In the genomic region with DNA sequence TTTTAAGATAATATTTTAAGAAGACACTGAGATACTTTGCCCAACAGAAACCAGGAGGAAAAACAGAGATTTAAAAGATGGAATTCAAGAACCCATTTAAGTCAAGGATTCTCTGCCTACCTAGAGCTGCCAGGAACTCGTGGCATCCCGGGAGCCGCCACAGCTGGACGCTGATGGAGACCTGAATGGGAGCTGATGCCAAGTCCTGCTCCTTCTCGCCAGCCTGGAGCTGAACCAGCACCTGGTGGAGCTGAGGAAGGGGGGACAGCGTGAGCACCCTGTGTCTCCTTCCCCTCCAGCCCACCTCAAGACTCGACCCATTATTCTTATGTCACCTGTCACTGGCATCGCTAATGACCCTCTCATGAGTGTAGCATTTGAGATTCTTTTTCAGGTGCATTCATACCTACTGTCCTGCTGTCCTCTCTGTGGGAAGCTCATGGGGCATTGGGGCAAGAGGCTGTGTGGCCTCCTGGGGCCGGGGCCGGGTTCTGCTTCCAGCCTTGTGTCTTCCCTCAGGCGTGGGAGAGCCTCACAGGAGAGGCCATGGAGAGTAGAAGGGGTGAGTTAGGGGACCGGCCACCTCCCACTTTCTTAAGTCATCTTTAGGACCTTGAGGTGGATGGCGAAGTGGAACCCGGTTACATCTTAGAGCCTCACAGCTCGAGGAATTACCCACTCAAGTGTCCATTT, we compare ENCODE assay signal across 19 cellular contexts.
DNase-seq lines count a peak whose midpoint lies in the region; ATAC-seq, FAIRE-seq and TF ChIP-seq lines count a peak whose summit lies in the region.
"Had no signal": no experiment of that assay in that cellular context is flagged by ENCODE, and none has a peak within 500 bp of the region (broad histone marks: within the 10 kb centered on the region; RNA-seq: fewer than 3 reads in every experiment).

No MANE protein-coding gene starts in this region.

- H3K27ac ChIP-seq in right lobe of liver: peak overlapping the region in 1 of 3 donors; percentile 88
- H3K27ac ChIP-seq in HepG2 (ENCODE audit: extremely low read length, insufficient read depth, low read length): no peak overlapping the region
- peak overlapping the region in 2 of 5 donors; percentile 55 to 69 for H3K27ac ChIP-seq in stomach
- H3K27ac ChIP-seq: epithelial cell of prostate, neutrophil had no signal

- in situ Hi-C loops in HepG2 (cut with HindIII; ENCODE audit: extremely low pct_ligation_motif_present, low pct_unique_long_range_greater_than_20kb): no loop called here

- no peak for TF ChIP-seq RAD21 in HepG2 (CRISPR knock-in tag; IDR thresholded peaks at IDR 0.05)

- DNase-seq in right lobe of liver: peak in 2 of 3 donors; percentile 35 to 46
- no peak for DNase-seq in HepG2 (ENCODE audit: low spot score)
- DNase-seq in islet precursor cell: peak; percentile 16
- DNase-seq in stomach: peak; percentile 14
- DNase-seq in AG20443 (ENCODE audit: low spot score): no peak
- DNase-seq in NCI-H2227 treated with DMSO at 0.1 percent for 48 hours (lab: John Stamatoyannopoulos, UW): no peak
- no peak for DNase-seq in HT-29 (ENCODE audit: low spot score)
- DNase-seq: activated CD4-positive, alpha-beta T cell treated with anti-CD3 and anti-CD28 coated beads, Interleukin-2, amount 10 ng/mL, durations not matched to agents 24 days and 14 days; caudate nucleus; CD4-positive, CD25-positive, alpha-beta regulatory T cell; hippocampal formation; MG63; NCI-H1436; NCI-H524 treated with DMSO at 0.1 percent for 48 hours; stimulated activated CD4-positive, alpha-beta T cell treated with anti-CD3 and anti-CD28 coated beads, Interleukin-2, amount 100 ng/mL, for 48 hours; stimulated activated naive CD4-positive, alpha-beta T cell had no signal

- no peaks in the 10 kb centered on the region for H3K9me3 ChIP-seq in right lobe of liver
- H3K9me3 ChIP-seq in HepG2 (ENCODE audit: low read length): no peaks in the 10 kb centered on the region
- no peaks in the 10 kb centered on the region for H3K9me3 ChIP-seq in stomach
- H3K9me3 ChIP-seq: MG63, neutrophil, Peyer's patch had no signal

- H3K4me3 ChIP-seq in right lobe of liver (no peak overlapping the region), HepG2 (replicated peaks in 1 of 3; ENCODE audit: insufficient read depth in 1 of 3, low read depth in 2 of 3, low read length in 3 of 3) (no peak overlapping the region), stomach (no peak overlapping the region)
- H3K4me3 ChIP-seq: MG63, Peyer's patch had no signal

- no TSS peak for BruUV-seq in HepG2 (replicated peaks; lab: Mats Ljungman, UMichigan)

- peaks cover 0 to 9% (median 0%) of the 10 kb centered on the region in 4 donors for H3K36me3 ChIP-seq in right lobe of liver
- H3K36me3 ChIP-seq in HepG2 (replicated peaks in 1 of 2; ENCODE audit: control insufficient read depth in 1 of 2, insufficient read depth in 2 of 2, low read length in 2 of 2): peaks cover 3 to 28% of the 10 kb centered on the region in 2 experiments; a peak in 4 of 5 replicates
- peaks cover 8 to 89% (median 69%) of the 10 kb centered on the region in 4 donors for H3K36me3 ChIP-seq in stomach
- H3K36me3 ChIP-seq: MG63, neutrophil had no signal

- H3K4me1 ChIP-seq in right lobe of liver (peaks cover 0 to 10% (median 0%) of the 10 kb centered on the region in 4 donors), HepG2 (ENCODE audit: insufficient read depth, low read length) (peaks cover 8% of the 10 kb centered on the region), stomach (peaks cover 0 to 14% (median 7%) of the 10 kb centered on the region in 4 donors)
- H3K4me1 ChIP-seq: Peyer's patch had no signal

- TF ChIP-seq EP300 in HepG2 (IDR thresholded peaks at IDR 0.05; ENCODE audit: low read depth in 2 of 2, low read length in 2 of 2): no peak
- TF ChIP-seq EP300 in HepG2 (CRISPR knock-in tag; IDR thresholded peaks at IDR 0.05; ENCODE audit: borderline replicate concordance): no peak
- no peak for TF ChIP-seq EP300 in stomach (IDR thresholded peaks at IDR 0.05)

- FAIRE-seq in HepG2 (lab: Jason Lieb, UNC): no peak

- H3K4me2 ChIP-seq in HepG2 (ENCODE audit: low read depth, low read length): no peak overlapping the region

- no peaks in the 10 kb centered on the region for H3K27me3 ChIP-seq in right lobe of liver
- H3K27me3 ChIP-seq in HepG2 (ENCODE audit: control insufficient read depth in 1 of 2, insufficient read depth in 2 of 2, low read length in 2 of 2): no peaks in the 10 kb centered on the region
- no peaks in the 10 kb centered on the region for H3K27me3 ChIP-seq in stomach
- H3K27me3 ChIP-seq: MG63, neutrophil, Peyer's patch had no signal

- intact Hi-C loops in right lobe of liver (cut with DNase I) (no loop called here), HepG2 (cut with micrococcal nuclease; ENCODE audit: unreplicated experiment) (no loop called here), stomach (cut with DNase I; ENCODE audit: low total_unique reads) (no loop called here)

- WGBS in right lobe of liver (ENCODE audit: insufficient coverage, low coverage, low lambda C conversion rate, missing lambda C conversion rate): 94% methylated on average over 5 of the region's 15 CpGs
- WGBS in HepG2 (ENCODE audit: low lambda C conversion rate): 94% methylated on average over 15 of the region's 15 CpGs
- WGBS in stomach, 5 donors: 87 to 94% (median 93%) methylated on average over 15 of the region's 15 CpGs

- ATAC-seq in right lobe of liver (no peak), HepG2 (no peak)

- H3K9ac ChIP-seq in HepG2 (ENCODE audit: insufficient read depth, low read depth, low read length): no peak overlapping the region

- no peak for TF ChIP-seq CTCF in right lobe of liver (IDR thresholded peaks at IDR 0.05)
- TF ChIP-seq CTCF in HepG2 (CRISPR knock-in tag; IDR thresholded peaks at IDR 0.05): no peak
- TF ChIP-seq CTCF in stomach (IDR thresholded peaks at IDR 0.05): no peak

- CTCF ChIA-PET in HepG2 (lab: Yijun Ruan, JAX; ENCODE audit: low intra/inter-chr PET ratio, low total read pairs): no interaction called here

- POLR2A ChIA-PET in HepG2 (lab: Yijun Ruan, JAX): no interaction called here

- H3K79me2 ChIP-seq in HepG2 (ENCODE audit: insufficient read depth, low read length): no peaks in the 10 kb centered on the region

- no peaks in the 10 kb centered on the region for H4K20me1 ChIP-seq in HepG2 (ENCODE audit: insufficient read depth, low read length)

- TF ChIP-seq POLR2A in right lobe of liver (IDR thresholded peaks at IDR 0.05): no peak
- no peak for TF ChIP-seq POLR2A in HepG2 (IDR thresholded peaks at IDR 0.05; ENCODE audit: insufficient read depth in 1 of 2, low read depth in 2 of 2, low read length in 2 of 2)
- no peak for TF ChIP-seq POLR2A in stomach (IDR thresholded peaks at IDR 0.05)

- no peak overlapping the region for H2AFZ ChIP-seq in HepG2 (ENCODE audit: low read length)

TF ChIP-seq in HepG2, 621 proteins besides CTCF, POLR2A, EP300 and RAD21:
- TF ChIP-seq CBX5 (CRISPR knock-in tag; IDR thresholded peaks at IDR 0.05; ENCODE audit: borderline replicate concordance): no peak
- no peak for TF ChIP-seq ZNF224 (CRISPR knock-in tag; IDR thresholded peaks at IDR 0.05)
- TF ChIP-seq JUN (CRISPR knock-in tag; IDR thresholded peaks at IDR 0.05): no peak
- TF ChIP-seq, protein P1, sequence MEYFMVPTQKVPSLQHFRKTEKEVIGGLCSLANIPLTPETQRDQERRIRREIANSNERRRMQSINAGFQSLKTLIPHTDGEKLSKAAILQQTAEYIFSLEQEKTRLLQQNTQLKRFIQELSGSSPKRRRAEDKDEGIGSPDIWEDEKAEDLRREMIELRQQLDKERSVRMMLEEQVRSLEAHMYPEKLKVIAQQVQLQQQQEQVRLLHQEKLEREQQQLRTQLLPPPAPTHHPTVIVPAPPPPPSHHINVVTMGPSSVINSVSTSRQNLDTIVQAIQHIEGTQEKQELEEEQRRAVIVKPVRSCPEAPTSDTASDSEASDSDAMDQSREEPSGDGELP (IDR thresholded peaks at IDR 0.05; ENCODE audit: borderline replicate concordance, low read depth): no peak
- TF ChIP-seq LCORL (IDR thresholded peaks at IDR 0.05): no peak
- no peak for TF ChIP-seq LCORL (CRISPR knock-in tag; IDR thresholded peaks at IDR 0.05)
- TF ChIP-seq FOSL2 (CRISPR knock-in tag; IDR thresholded peaks at IDR 0.05): no peak
- TF ChIP-seq ZNF256 (CRISPR knock-in tag; conservative IDR thresholded peaks at IDR 0.05): no peak
- no peak for TF ChIP-seq ZNF766 (CRISPR knock-in tag; IDR thresholded peaks at IDR 0.05; ENCODE audit: borderline replicate concordance)
- no peak for TF ChIP-seq SALL2 (CRISPR knock-in tag; IDR thresholded peaks at IDR 0.05)
- TF ChIP-seq CENPBD1 (CRISPR knock-in tag; IDR thresholded peaks at IDR 0.05; ENCODE audit: borderline replicate concordance, low read depth): no peak
- no peak for TF ChIP-seq SALL1 (CRISPR knock-in tag; IDR thresholded peaks at IDR 0.05)
- TF ChIP-seq MTA3 (CRISPR knock-in tag; IDR thresholded peaks at IDR 0.05): no peak
- no peak for TF ChIP-seq PHF5A (CRISPR knock-in tag; IDR thresholded peaks at IDR 0.05; ENCODE audit: low read depth, unreplicated experiment)
- TF ChIP-seq MAFG (CRISPR knock-in tag; IDR thresholded peaks at IDR 0.05): no peak
- no peak for TF ChIP-seq KLF13 (CRISPR knock-in tag; IDR thresholded peaks at IDR 0.05)

Comparison
In these comparisons a context has a peak if more than half of its experiments do, and no peak if none do; other contexts are left out.
1. DNase-seq: peak in right lobe of liver (2 of 3), islet precursor cell (single experiment) and stomach (single experiment); none in HepG2 (single experiment), AG20443 (single experiment), NCI-H2227 treated with DMSO at 0.1 percent for 48 hours (single experiment) and HT-29 (single experiment).